In genomic region chr16:30892670-30893069, GRCh38 we compare ENCODE assay signal across 9 cellular contexts. TPM values are rescaled to one million over a fixed set of nuclear protein-coding genes. Genes with fewer than 3 reads are reported as not detected.
DNase-seq lines count a peak whose midpoint lies in the region; ATAC-seq, FAIRE-seq and TF ChIP-seq lines count a peak whose summit lies in the region.
"Had no signal": no experiment of that assay in that cellular context is flagged by ENCODE, and none has a peak within 500 bp of the region (broad histone marks: within the 10 kb centered on the region; RNA-seq: fewer than 3 reads in every experiment).

No MANE protein-coding gene starts in this region.

- in situ Hi-C loops in GM12878 (cut with MboI): no loop called here

- RAD21 ChIA-PET in GM12878 (lab: Charles Lee; ENCODE audit: unreplicated experiment): interaction anchor here (1.1 to 3.0 kb wide), 3 partner anchors 19 to 49 kb away, joined by 3 to 22 read pairs (median 6); no protein-coding TSS in a partner anchor

- no peak overlapping the region for H2BK12ac ChIP-seq in mesenchymal stem cell (ENCODE audit: low read length in 2 of 2)

- DNase-seq in heart right ventricle: no peak
- no peak for DNase-seq in cardiac septum (ENCODE audit: low spot score)
- no peak for DNase-seq in GM12878 (ENCODE audit: low read depth, low spot score)
- no peak for DNase-seq in mesenchymal stem cell
- DNase-seq in upper lobe of right lung: no peak
- no peak for DNase-seq in superior temporal gyrus (ENCODE audit: extremely low spot score)
- DNase-seq: NCI-H187 treated with DMSO at 0.1 percent for 48 hours had no signal

- no peak overlapping the region for H4K91ac ChIP-seq in mesenchymal stem cell (ENCODE audit: low read length)

- no peak overlapping the region for H2BK120ac ChIP-seq in mesenchymal stem cell (ENCODE audit: low read depth, low read length)

- H3K4me2 ChIP-seq in GM12878 (ENCODE audit: control insufficient read depth, insufficient read depth) (peak overlapping the region; percentile 97), mesenchymal stem cell (ENCODE audit: low read length, poor library complexity, severe bottlenecking) (peak overlapping the region; percentile 72)

- H3K4me3 ChIP-seq in heart right ventricle (peak overlapping the region in 8 of 10 donors; percentile 73 to 100 (median 94)), GM12878 (peak overlapping the region; percentile 93), mesenchymal stem cell (ENCODE audit: insufficient read depth in 1 of 2, low read depth in 1 of 2, low read length in 2 of 2) (peak overlapping the region in 1 of 2 experiments; percentile 97), upper lobe of right lung (peak overlapping the region; percentile 95)

- CTCF ChIA-PET in GM12878 (lab: Yijun Ruan, JAX): interaction anchor here (1.0 to 5.4 kb wide), 8 partner anchors 9 to 47 kb away, joined by 4 to 32 read pairs (median 4); no protein-coding TSS in a partner anchor

- no peak overlapping the region for H2AK5ac ChIP-seq in mesenchymal stem cell (ENCODE audit: low read length, severe bottlenecking)

- no peak overlapping the region for H3K18ac ChIP-seq in mesenchymal stem cell (ENCODE audit: low read depth in 1 of 2, low read length in 2 of 2)

- FAIRE-seq in GM12878 (lab: Jason Lieb, UNC): no peak

- no peak overlapping the region for H3K23ac ChIP-seq in mesenchymal stem cell (ENCODE audit: low read length in 2 of 2)

- peak overlapping the region; percentile 83 for H3K9ac ChIP-seq in GM12878 (ENCODE audit: control insufficient read depth, insufficient read depth, low read length)
- peak overlapping the region; percentile 96 for H3K9ac ChIP-seq in mesenchymal stem cell (ENCODE audit: low read length)

- SMC1A ChIA-PET in GM12878 (lab: Charles Lee; ENCODE audit: uncharacterized antibody, unreplicated experiment): interaction anchor here (0.7 to 1.3 kb wide), 6 partner anchors 8 to 39 kb away, joined by 3 to 4 read pairs (median 3); no protein-coding TSS in a partner anchor

- H3K9me3 ChIP-seq in heart right ventricle (no peaks in the 10 kb centered on the region), GM12878 (replicated peaks; ENCODE audit: control insufficient read depth, insufficient read depth, low read length) (no peaks in the 10 kb centered on the region), mesenchymal stem cell (ENCODE audit: control insufficient read depth, low read length) (no peaks in the 10 kb centered on the region), upper lobe of right lung (no peaks in the 10 kb centered on the region)

- no peaks in the 10 kb centered on the region for H4K20me1 ChIP-seq in GM12878 (ENCODE audit: control insufficient read depth, insufficient read depth)

- no peak overlapping the region for H2BK5ac ChIP-seq in mesenchymal stem cell (ENCODE audit: low read depth, low read length, poor library complexity, severe bottlenecking)

- intact Hi-C loops in heart right ventricle (cut with DNase I) (loop anchor here in 1 of 10 donors (5.0 kb wide), 1 partner anchor 45 kb away; no protein-coding TSS in a partner anchor), cardiac septum (cut with DNase I) (loop anchor here (5.0 kb wide), 1 partner anchor 105 kb away; the partner anchor contains the start of gene ZNF629), GM12878 (cut with micrococcal nuclease; ENCODE audit: unreplicated experiment) (loop anchor here (10.0 kb wide), 1 partner anchor 238 kb away; the partner anchor contains the start of genes FBRS and PRR14), upper lobe of right lung (cut with DNase I) (no loop called here)

- ATAC-seq in heart right ventricle (no peak), GM12878 (no peak), upper lobe of right lung (no peak), HG03432 (IDR thresholded peaks at IDR 0.05; ENCODE audit: unreplicated experiment) (no peak), HG03521 (IDR thresholded peaks at IDR 0.05; ENCODE audit: unreplicated experiment) (no peak)

- H2BK15ac ChIP-seq in mesenchymal stem cell (ENCODE audit: low read depth, poor library complexity, severe bottlenecking): no peak overlapping the region

- H3K79me1 ChIP-seq in mesenchymal stem cell (replicated peaks; ENCODE audit: low read length, poor library complexity, severe bottlenecking): peaks cover 24% of the 10 kb centered on the region

- TF ChIP-seq POLR2A in GM12878 (IDR thresholded peaks at IDR 0.05; ENCODE audit: low read depth, low read length): no peak

- H3K4me1 ChIP-seq in heart right ventricle (peaks cover 13 to 47% (median 36%) of the 10 kb centered on the region in 9 donors), GM12878 (ENCODE audit: control insufficient read depth, insufficient read depth, low read length) (peaks cover 25% of the 10 kb centered on the region), mesenchymal stem cell (ENCODE audit: control insufficient read depth, insufficient read depth, low read depth, low read length) (peaks cover 35% of the 10 kb centered on the region), upper lobe of right lung (peaks cover 37% of the 10 kb centered on the region)

- no peak overlapping the region for H4K8ac ChIP-seq in mesenchymal stem cell (ENCODE audit: low read length)

- H2AFZ ChIP-seq in GM12878 (ENCODE audit: control insufficient read depth, low read depth, low read length) (no peak overlapping the region), mesenchymal stem cell (ENCODE audit: low read depth, low read length) (no peak overlapping the region)

- TF ChIP-seq RAD21 in GM12878 (IDR thresholded peaks at IDR 0.05; ENCODE audit: insufficient read depth, low read depth, low read length): no peak

- BruUV-seq in GM12878 (replicated peaks; lab: Mats Ljungman, UMichigan): TSS peak; percentile 65

- H3K27ac ChIP-seq in heart right ventricle (peak overlapping the region in 6 of 10 donors; percentile 92 to 99 (median 96)), GM12878 (ENCODE audit: control insufficient read depth, insufficient read depth) (no peak overlapping the region), mesenchymal stem cell (ENCODE audit: low read length, poor library complexity, severe bottlenecking) (no peak overlapping the region), upper lobe of right lung (peak overlapping the region; percentile 89)

- TF ChIP-seq EP300 in GM12878 (IDR thresholded peaks at IDR 0.05; ENCODE audit: borderline replicate concordance in 1 of 2, control insufficient read depth in 1 of 2, low read depth in 2 of 2, low read length in 2 of 2): no peak

- peaks cover 0 to 51% (median 19%) of the 10 kb centered on the region in 9 donors for H3K36me3 ChIP-seq in heart right ventricle
- H3K36me3 ChIP-seq in GM12878 (ENCODE audit: control insufficient read depth in 2 of 2, insufficient read depth in 2 of 2, low read length in 1 of 2): peaks cover 0 to 3% of the 10 kb centered on the region in 2 experiments; a peak in 2 of 4 replicates
- peaks cover 27 to 36% of the 10 kb centered on the region in 2 experiments for H3K36me3 ChIP-seq in mesenchymal stem cell (ENCODE audit: control insufficient read depth in 1 of 2, insufficient read depth in 2 of 2, low read depth in 1 of 2, low read length in 2 of 2)
- peaks cover 34% of the 10 kb centered on the region for H3K36me3 ChIP-seq in upper lobe of right lung

- H3K14ac ChIP-seq in mesenchymal stem cell (ENCODE audit: low read length in 2 of 2): no peak overlapping the region

- POLR2A ChIA-PET in GM12878 (lab: Charles Lee): interaction anchor here (0.6 to 3.1 kb wide), 5 partner anchors 8 to 49 kb away, joined by 3 to 16 read pairs (median 6); no protein-coding TSS in a partner anchor

- 76 to 83% methylated on average over 14 of the region's 14 CpGs for WGBS in heart right ventricle, 2 donors
- WGBS in GM12878 (ENCODE audit: insufficient coverage, insufficient replicate concordance, low lambda C conversion rate, missing lambda C conversion rate): 98% methylated on average over 14 of the region's 14 CpGs
- WGBS in mesenchymal stem cell: 97% methylated on average over 10 of the region's 14 CpGs

- TF ChIP-seq CTCF in heart right ventricle (IDR thresholded peaks at IDR 0.05) (no peak), GM12878 (IDR thresholded peaks at IDR 0.05 in 2 of 3, conservative IDR thresholded peaks at IDR 0.05 in 1 of 3; ENCODE audit: control insufficient read depth in 2 of 3, extremely low read depth in 1 of 3, insufficient read depth in 1 of 3, low read depth in 3 of 3, low read length in 3 of 3) (no peak), upper lobe of right lung (IDR thresholded peaks at IDR 0.05) (no peak)

- H3K27me3 ChIP-seq in heart right ventricle: no peaks in the 10 kb centered on the region
- H3K27me3 ChIP-seq in GM12878 (replicated peaks in 1 of 2; ENCODE audit: control insufficient read depth in 2 of 2, insufficient read depth in 2 of 2, low read length in 1 of 2): no peaks in the 10 kb centered on the region
- no peaks in the 10 kb centered on the region for H3K27me3 ChIP-seq in mesenchymal stem cell (ENCODE audit: control insufficient read depth in 1 of 2, insufficient read depth in 1 of 2, low read length in 2 of 2)
- H3K27me3 ChIP-seq in upper lobe of right lung: no peaks in the 10 kb centered on the region

- peaks cover 1% of the 10 kb centered on the region; the same call in 1 of the 2 replicates for H3K79me2 ChIP-seq in GM12878 (ENCODE audit: control insufficient read depth, insufficient read depth, low read length)

- no peak overlapping the region for H3K4ac ChIP-seq in mesenchymal stem cell (ENCODE audit: low read depth in 1 of 2, low read length in 2 of 2)

RNA-seq across cellular contexts. Expression of gene BCL7C, which starts 1.2 kb away (rescaled TPM):
- total RNA-seq in heart right ventricle (10 to 100 TPM; 24.2 to 31.3 (median 27.0) TPM), cardiac septum (27.6 TPM), GM12878 (2014; rRNA removed) (21.7 and 30.5 TPM in 2 replicates), GM12878 (2014; rRNA removed; fragmentation: Illumina TruSeq; extraction: Trizol) (9.0 and 12.0 TPM in 2 replicates), GM12878 (2021) (20.2 and 20.3 TPM in 2 replicates), upper lobe of right lung (25.3 TPM)
- polyA plus RNA-seq in heart right ventricle (10 to 100 TPM; 30.5 to 68.8 TPM), GM12878 (2011; rRNA removed) (10.5 and 15.3 TPM in 2 replicates), GM12878 (2014; fragmentation: Illumina TruSeq; extraction: Trizol) (2.6 and 8.5 TPM in 2 replicates), GM12878 (2014; fragmentation: Nextera tagmentation; extraction: Ambion mirVana) (1 to 10 TPM; 1.1 to 2.1 TPM), GM12878 (2014; rRNA removed) (28.1 and 37.3 TPM in 2 replicates), GM12878 (2016; fragmentation: Nextera tagmentation; extraction: Ambion mirVana) (10 to 100 TPM in 1 of 2 experiments, 1 to 10 TPM in 1; 9.7 to 26.6 TPM)
- total RNA-seq in GM12878 (2013; cell fraction: nucleolus; rRNA removed): 7.3 and 8.8 TPM in 2 replicates
- polyA plus RNA-seq in GM12878 (2011; ENCODE audit: low read depth): 3.3 TPM
- 14.9 and 26.6 TPM in 2 replicates for polyA plus RNA-seq in GM12878 (2011; cell fraction: cytosol; rRNA removed)
- 9.7 and 9.9 TPM in 2 replicates for polyA plus RNA-seq in GM12878 (2011; cell fraction: nucleus; rRNA removed)
- polyA plus RNA-seq in GM12878 (2012): 9.6 and 11.8 TPM in 2 replicates
- 2.3 and 4.8 TPM in 2 replicates for polyA minus RNA-seq in GM12878 (2011; rRNA and poly(A)+ RNA removed)
- 2.8 and 5.7 TPM in 2 replicates for polyA minus RNA-seq in GM12878 (2011; cell fraction: cytosol; rRNA and poly(A)+ RNA removed)
- polyA minus RNA-seq in GM12878 (2011; cell fraction: nucleus; rRNA and poly(A)+ RNA removed): 1.3 and 1.6 TPM in 2 replicates
- 34.4 TPM for polyA plus RNA-seq in mesenchymal stem cell (2013, experiment 1 of 2)
- polyA plus RNA-seq in mesenchymal stem cell (2013, experiment 2 of 2): 34.2 TPM

RNA-seq across cellular contexts. Expression of gene CTF1, which starts 3.7 kb away (rescaled TPM):
- 10 to 100 TPM in 9 of 10 donors, 1 to 10 TPM in 1; 8.6 to 28.2 (median 19.9) TPM for total RNA-seq in heart right ventricle
- 10 to 100 TPM in 1 of 2 donors, 1 to 10 TPM in 1; 6.5 to 10.4 TPM for polyA plus RNA-seq in heart right ventricle
- 17.7 TPM for total RNA-seq in cardiac septum
- not detected in 2 replicates for total RNA-seq in GM12878 (2013; cell fraction: nucleolus; rRNA removed)
- total RNA-seq in GM12878 (2014; rRNA removed): 0.05 and 0.11 TPM in 2 replicates
- 0.09 and 0.14 TPM in 2 replicates for total RNA-seq in GM12878 (2014; rRNA removed; fragmentation: Illumina TruSeq; extraction: Trizol)
- 0.45 and 0.46 TPM in 2 replicates for total RNA-seq in GM12878 (2021)
- not detected for polyA plus RNA-seq in GM12878 (2011; ENCODE audit: low read depth)
- polyA plus RNA-seq in GM12878 (2011; rRNA removed): 0.11 TPM in 1 of 2 replicates, not detected in the other
- polyA plus RNA-seq in GM12878 (2011; cell fraction: cytosol; rRNA removed): 0.07 and 0.13 TPM in 2 replicates
- polyA plus RNA-seq in GM12878 (2011; cell fraction: nucleus; rRNA removed): 0.15 and 0.23 TPM in 2 replicates
- polyA plus RNA-seq in GM12878 (2012): 0.13 and 0.19 TPM in 2 replicates
- 0.16 TPM in 1 of 2 replicates, not detected in the other for polyA plus RNA-seq in GM12878 (2014; fragmentation: Illumina TruSeq; extraction: Trizol)
- polyA plus RNA-seq in GM12878 (2014; fragmentation: Nextera tagmentation; extraction: Ambion mirVana): under 1 TPM in 1 of 2 experiments, not detected in 1; 0.04 TPM
- polyA plus RNA-seq in GM12878 (2014; rRNA removed): 0.22 and 0.34 TPM in 2 replicates
- not detected for polyA plus RNA-seq in GM12878 (2016; fragmentation: Nextera tagmentation; extraction: Ambion mirVana)
- 0.57 and 0.80 TPM in 2 replicates for polyA minus RNA-seq in GM12878 (2011; rRNA and poly(A)+ RNA removed)
- not detected in 2 replicates for polyA minus RNA-seq in GM12878 (2011; cell fraction: cytosol; rRNA and poly(A)+ RNA removed)
- 0.48 and 0.57 TPM in 2 replicates for polyA minus RNA-seq in GM12878 (2011; cell fraction: nucleus; rRNA and poly(A)+ RNA removed)
- polyA plus RNA-seq in mesenchymal stem cell (2013, experiment 1 of 2): 6.7 TPM
- 7.0 TPM for polyA plus RNA-seq in mesenchymal stem cell (2013, experiment 2 of 2)
- 9.3 TPM for total RNA-seq in upper lobe of right lung

RNA-seq across cellular contexts. Expression of gene FBXL19, which starts 30.7 kb away (rescaled TPM):
- total RNA-seq in heart right ventricle (1 to 10 TPM; 4.1 to 8.7 (median 5.8) TPM), cardiac septum (8.0 TPM), GM12878 (2014; rRNA removed) (19.8 and 23.6 TPM in 2 replicates), GM12878 (2014; rRNA removed; fragmentation: Illumina TruSeq; extraction: Trizol) (6.2 and 6.8 TPM in 2 replicates), GM12878 (2021) (27.5 and 32.1 TPM in 2 replicates), upper lobe of right lung (13.4 TPM)
- polyA plus RNA-seq in heart right ventricle (10 to 100 TPM in 1 of 2 donors, 1 to 10 TPM in 1; 5.4 to 14.1 TPM), GM12878 (2011; rRNA removed) (4.7 and 11.5 TPM in 2 replicates), GM12878 (2014; fragmentation: Illumina TruSeq; extraction: Trizol) (1.5 and 3.8 TPM in 2 replicates), GM12878 (2014; fragmentation: Nextera tagmentation; extraction: Ambion mirVana) (under 1 TPM in 1 of 2 experiments, not detected in 1; 0.02 TPM), GM12878 (2014; rRNA removed) (15.5 and 18.7 TPM in 2 replicates), GM12878 (2016; fragmentation: Nextera tagmentation; extraction: Ambion mirVana) (under 1 TPM; 0.66 TPM)
- 18.6 and 24.2 TPM in 2 replicates for total RNA-seq in GM12878 (2013; cell fraction: nucleolus; rRNA removed)
- polyA plus RNA-seq in GM12878 (2011; ENCODE audit: low read depth): 3.2 TPM
- 14.3 and 20.2 TPM in 2 replicates for polyA plus RNA-seq in GM12878 (2011; cell fraction: cytosol; rRNA removed)
- polyA plus RNA-seq in GM12878 (2011; cell fraction: nucleus; rRNA removed): 35.4 and 47.5 TPM in 2 replicates
- polyA plus RNA-seq in GM12878 (2012): 13.5 and 15.5 TPM in 2 replicates
- 6.6 and 15.9 TPM in 2 replicates for polyA minus RNA-seq in GM12878 (2011; rRNA and poly(A)+ RNA removed)
- polyA minus RNA-seq in GM12878 (2011; cell fraction: cytosol; rRNA and poly(A)+ RNA removed): 12.9 and 18.2 TPM in 2 replicates
- 6.0 and 13.4 TPM in 2 replicates for polyA minus RNA-seq in GM12878 (2011; cell fraction: nucleus; rRNA and poly(A)+ RNA removed)
- 21.4 TPM for polyA plus RNA-seq in mesenchymal stem cell (2013, experiment 1 of 2)
- 20.2 TPM for polyA plus RNA-seq in mesenchymal stem cell (2013, experiment 2 of 2)

RNA-seq across cellular contexts. Expression of gene ORAI3, which starts 56.2 kb away (rescaled TPM):
- total RNA-seq in heart right ventricle (10 to 100 TPM in 8 of 10 donors, 1 to 10 TPM in 2; 7.8 to 19.8 (median 11.4) TPM), cardiac septum (9.5 TPM), GM12878 (2014; rRNA removed) (19.5 and 22.4 TPM in 2 replicates), GM12878 (2014; rRNA removed; fragmentation: Illumina TruSeq; extraction: Trizol) (7.0 and 7.2 TPM in 2 replicates), GM12878 (2021) (17.3 TPM in 2 replicates), upper lobe of right lung (19.5 TPM)
- polyA plus RNA-seq in heart right ventricle (10 to 100 TPM; 10.1 to 15.4 TPM), GM12878 (2011; rRNA removed) (8.3 and 15.2 TPM in 2 replicates), GM12878 (2014; fragmentation: Illumina TruSeq; extraction: Trizol) (5.6 and 8.6 TPM in 2 replicates), GM12878 (2014; fragmentation: Nextera tagmentation; extraction: Ambion mirVana) (1 to 10 TPM; 3.4 to 8.5 TPM), GM12878 (2014; rRNA removed) (18.6 and 19.7 TPM in 2 replicates), GM12878 (2016; fragmentation: Nextera tagmentation; extraction: Ambion mirVana) (10 to 100 TPM; 21.3 to 21.9 TPM)
- 14.8 and 15.5 TPM in 2 replicates for total RNA-seq in GM12878 (2013; cell fraction: nucleolus; rRNA removed)
- 9.1 TPM for polyA plus RNA-seq in GM12878 (2011; ENCODE audit: low read depth)
- 23.5 and 26.1 TPM in 2 replicates for polyA plus RNA-seq in GM12878 (2011; cell fraction: cytosol; rRNA removed)
- 12.2 and 17.5 TPM in 2 replicates for polyA plus RNA-seq in GM12878 (2011; cell fraction: nucleus; rRNA removed)
- polyA plus RNA-seq in GM12878 (2012): 19.4 and 25.7 TPM in 2 replicates
- 16.2 and 26.9 TPM in 2 replicates for polyA minus RNA-seq in GM12878 (2011; rRNA and poly(A)+ RNA removed)
- 6.3 and 9.1 TPM in 2 replicates for polyA minus RNA-seq in GM12878 (2011; cell fraction: cytosol; rRNA and poly(A)+ RNA removed)
- polyA minus RNA-seq in GM12878 (2011; cell fraction: nucleus; rRNA and poly(A)+ RNA removed): 8.0 and 8.9 TPM in 2 replicates
- polyA plus RNA-seq in mesenchymal stem cell (2013, experiment 1 of 2): 63.4 TPM
- 64.8 TPM for polyA plus RNA-seq in mesenchymal stem cell (2013, experiment 2 of 2)

Comparison
In these comparisons a context has a peak if more than half of its experiments do, and no peak if none do; other contexts are left out.
1. H3K27ac ChIP-seq: peak in heart right ventricle (6 of 10) and upper lobe of right lung (single experiment); none in GM12878 (single experiment) and mesenchymal stem cell (single experiment).